9 cellular contexts compared by ENCODE assay signal in genomic region chr6:47440722-47441121, GRCh38. TPM values are rescaled to one million over a fixed set of nuclear protein-coding genes. Genes with fewer than 3 reads are reported as not detected.
A peak's percentile ranks its signal among the peaks of the same experiment; 100 is the strongest.
DNase-seq lines count a peak whose midpoint lies in the region; ATAC-seq and TF ChIP-seq lines count a peak whose summit lies in the region.
"Had no signal": no experiment of that assay in that cellular context is flagged by ENCODE, and none has a peak within 500 bp of the region (broad histone marks: within the 10 kb centered on the region; RNA-seq: fewer than 3 reads in every experiment).

No MANE protein-coding gene starts in this region.

- TF ChIP-seq CTCF in heart right ventricle (IDR thresholded peaks at IDR 0.05) (no peak), right atrium auricular region (IDR thresholded peaks at IDR 0.05) (no peak)

- WGBS in heart right ventricle, 2 donors = 23 to 24% methylated on average over 3 of the region's 3 CpGs

- no peak overlapping the region for H3K4me3 ChIP-seq in heart right ventricle
- no peak overlapping the region for H3K4me3 ChIP-seq in right atrium auricular region

- H3K27ac ChIP-seq in heart right ventricle = peak overlapping the region in 5 of 10 donors; percentile 16 to 66 (median 28)
- peak overlapping the region in 1 of 2 donors; percentile 17 for H3K27ac ChIP-seq in right atrium auricular region

- DNase-seq in heart right ventricle (peak in 1 of 2 donors; percentile 47), right atrium auricular region (ENCODE audit: low spot score) (no peak), NCI-H774 (lab: John Stamatoyannopoulos, UW) (peak; percentile 75), iPS-NIHi7 (ENCODE audit: extremely low spot score) (no peak)
- DNase-seq in activated naive CD4-positive, alpha-beta T cell treated with anti-CD3 and anti-CD28 coated beads, Interleukin-2, amount 50 U/mL, for 72 hours (ENCODE audit: low spot score in 2 of 2) = no peak
- no peak for DNase-seq in effector CD8-positive, alpha-beta T cell (lab: John Stamatoyannopoulos, UW)
- no peak for DNase-seq in activated naive CD4-positive, alpha-beta T cell treated with Interleukin-2 at 50 U/mL for 16 hours
- DNase-seq: T-helper 9 cell had no signal

- H3K36me3 ChIP-seq in heart right ventricle (no peaks in the 10 kb centered on the region), right atrium auricular region (no peaks in the 10 kb centered on the region)

- no peaks in the 10 kb centered on the region for H3K9me3 ChIP-seq in heart right ventricle
- H3K9me3 ChIP-seq in right atrium auricular region = no peaks in the 10 kb centered on the region

- no peaks in the 10 kb centered on the region for H3K9me3 Mint-ChIP-seq in activated naive CD4-positive, alpha-beta T cell treated with anti-CD3 and anti-CD28 coated beads, Interleukin-2, amount 50 U/mL, for 72 hours

- no peak overlapping the region for H3K27ac Mint-ChIP-seq in activated naive CD4-positive, alpha-beta T cell treated with anti-CD3 and anti-CD28 coated beads, Interleukin-2, amount 50 U/mL, for 72 hours

- ATAC-seq in heart right ventricle (peak; percentile 62 to 96 (median 90)), HG03064 (IDR thresholded peaks at IDR 0.05; ENCODE audit: low read depth, unreplicated experiment) (peak; percentile 51)
- ATAC-seq in activated naive CD4-positive, alpha-beta T cell treated with anti-CD3 and anti-CD28 coated beads, Interleukin-2, amount 50 U/mL, for 72 hours = no peak

- intact Hi-C loops in heart right ventricle (cut with DNase I) = no loop called here

- peaks cover 0 to under 1% of the 10 kb centered on the region in 2 donors for H3K36me3 Mint-ChIP-seq in activated naive CD4-positive, alpha-beta T cell treated with anti-CD3 and anti-CD28 coated beads, Interleukin-2, amount 50 U/mL, for 72 hours

- peaks cover 0 to 27% (median 19%) of the 10 kb centered on the region in 9 donors for H3K4me1 ChIP-seq in heart right ventricle
- H3K4me1 ChIP-seq in right atrium auricular region = no peaks in the 10 kb centered on the region

- H3K27me3 ChIP-seq in heart right ventricle (no peaks in the 10 kb centered on the region), right atrium auricular region (no peaks in the 10 kb centered on the region)

RNA-seq across cellular contexts. Expression of gene CD2AP, which starts 36.9 kb away (rescaled TPM):
- 10 to 100 TPM in 8 of 10 donors, 1 to 10 TPM in 2; 8.5 to 15.6 (median 10.8) TPM for total RNA-seq in heart right ventricle
- 10 to 100 TPM in 1 of 2 donors, 1 to 10 TPM in 1; 5.8 to 10.8 TPM for polyA plus RNA-seq in heart right ventricle
- 10 to 100 TPM in 1 of 2 donors, 1 to 10 TPM in 1; 9.8 to 10.8 TPM for total RNA-seq in right atrium auricular region
- 10 to 100 TPM; 17.9 to 32.6 TPM for total RNA-seq in activated naive CD4-positive, alpha-beta T cell treated with anti-CD3 and anti-CD28 coated beads, Interleukin-2, amount 50 U/mL, for 72 hours

Comparison
In these comparisons a context has a peak if more than half of its experiments do, and no peak if none do; other contexts are left out.
1. ATAC-seq: peak in heart right ventricle (8 of 8) and HG03064 (single experiment); none in activated naive CD4-positive, alpha-beta T cell treated with anti-CD3 and anti-CD28 coated beads, Interleukin-2, amount 50 U/mL, for 72 hours (0 of 2).